ENCODE assay signal across 8 cellular contexts in genomic region chr1:241846862-241847539, GRCh38. TPM values are rescaled to one million over a fixed set of nuclear protein-coding genes. Genes with fewer than 3 reads are reported as not detected.
A peak's percentile ranks its signal among the peaks of the same experiment; 100 is the strongest.
DNase-seq lines count a peak whose midpoint lies in the region; FAIRE-seq and TF ChIP-seq lines count a peak whose summit lies in the region.

No MANE protein-coding gene starts in this region.

- CTCF ChIA-PET in CD4-positive, alpha-beta memory T cell (lab: Charles Lee; ENCODE audit: partially characterized antibody) = interaction anchor here (1.0 to 2.0 kb wide), 8 partner anchors 8 to 328 kb away, joined by 3 to 14 read pairs (median 4); partner anchors contain the start of genes FH and KMO

- H3K4me3 ChIP-seq in CD4-positive, alpha-beta memory T cell (ENCODE audit: low read length in 2 of 2) = peak overlapping the region; percentile 31 to 98
- H3K4me3 ChIP-seq in NT2/D1 (ENCODE audit: insufficient read length, low read depth) (peak overlapping the region; percentile 97), duodenal mucosa (ENCODE audit: low read depth in 1 of 2, low read length in 2 of 2) (peak overlapping the region; percentile 88 to 91), neutrophil (ENCODE audit: low read depth in 1 of 2, low read length in 1 of 2) (peak overlapping the region; percentile 85 to 96)

- no peaks in the 10 kb centered on the region for H3K27me3 Mint-ChIP-seq in CD4-positive, alpha-beta memory T cell

- no peaks in the 10 kb centered on the region for H3K27me3 ChIP-seq in CD4-positive, alpha-beta memory T cell (ENCODE audit: insufficient read depth, low read length)
- H3K27me3 ChIP-seq in NT2/D1 (ENCODE audit: insufficient read depth, insufficient read length) (no peaks in the 10 kb centered on the region), duodenal mucosa (ENCODE audit: control insufficient read depth in 1 of 2, insufficient read depth in 2 of 2, low read length in 2 of 2) (no peaks in the 10 kb centered on the region), neutrophil (peaks cover 24% of the 10 kb centered on the region)

- H3K36me3 ChIP-seq in CD4-positive, alpha-beta memory T cell (ENCODE audit: insufficient read depth, low read length) = no peaks in the 10 kb centered on the region
- H3K36me3 ChIP-seq in NT2/D1 (ENCODE audit: insufficient read depth, insufficient read length, low read length) = peaks cover 32% of the 10 kb centered on the region
- H3K36me3 ChIP-seq in duodenal mucosa (ENCODE audit: control insufficient read depth in 1 of 2, insufficient read depth in 2 of 2, low read length in 2 of 2) = no peaks in the 10 kb centered on the region
- H3K36me3 ChIP-seq in neutrophil = no peaks in the 10 kb centered on the region

- no peak for DNase-seq in CD4-positive, alpha-beta memory T cell
- DNase-seq in NT2/D1 (ENCODE audit: low read depth, low spot score) (no peak), ecto neural progenitor cell (ENCODE audit: low spot score) (no peak), urothelium cell line (ENCODE audit: low spot score) (no peak), GM19240 (ENCODE audit: insufficient read length, low spot score) (no peak), NCI-H82 treated with DMSO at 0.1 percent for 48 hours (lab: John Stamatoyannopoulos, UW; ENCODE audit: unreplicated experiment) (no peak)

- peak overlapping the region; percentile 98 to 100 (median 99) for H3K27ac Mint-ChIP-seq in CD4-positive, alpha-beta memory T cell

- H3K9me3 ChIP-seq in CD4-positive, alpha-beta memory T cell (ENCODE audit: control insufficient read depth in 1 of 2, low read length in 2 of 2) = no peaks in the 10 kb centered on the region
- H3K9me3 ChIP-seq in NT2/D1 (ENCODE audit: insufficient read depth, low read length) (no peaks in the 10 kb centered on the region), duodenal mucosa (ENCODE audit: control insufficient read depth in 1 of 2, low read length in 2 of 2) (no peaks in the 10 kb centered on the region), neutrophil (no peaks in the 10 kb centered on the region)

- POLR2A ChIA-PET in CD4-positive, alpha-beta memory T cell (lab: Charles Lee; ENCODE audit: partially characterized antibody) = interaction anchor here (0.9 to 2.0 kb wide), 4 partner anchors 205 to 1409 kb away, joined by 3 to 10 read pairs (median 4); partner anchors contain the start of genes CEP170, CHML, OPN3 and SDCCAG8

- H3K9ac ChIP-seq in NT2/D1 (ENCODE audit: insufficient read length, low read depth) = peak overlapping the region; percentile 96
- peak overlapping the region; percentile 67 to 90 for H3K9ac ChIP-seq in duodenal mucosa (ENCODE audit: low read depth in 1 of 2, low read length in 2 of 2)

- H3K4me1 ChIP-seq in CD4-positive, alpha-beta memory T cell (ENCODE audit: insufficient read depth, low read length) = peaks cover 14% of the 10 kb centered on the region
- H3K4me1 ChIP-seq in NT2/D1 (ENCODE audit: insufficient read depth, insufficient read length) = no peaks in the 10 kb centered on the region
- H3K4me1 ChIP-seq in duodenal mucosa (ENCODE audit: control insufficient read depth in 1 of 2, insufficient read depth in 2 of 2, low read length in 2 of 2) = peaks cover 12 to 13% of the 10 kb centered on the region in 2 donors
- peaks cover 16 to 20% of the 10 kb centered on the region in 2 experiments for H3K4me1 ChIP-seq in neutrophil (ENCODE audit: control insufficient read depth in 1 of 2, insufficient read depth in 1 of 2, low read depth in 1 of 2, low read length in 1 of 2)

- H3K4me1 Mint-ChIP-seq in CD4-positive, alpha-beta memory T cell = peaks cover 13 to 20% (median 15%) of the 10 kb centered on the region in 4 donors

- intact Hi-C loops in CD4-positive, alpha-beta memory T cell (cut with micrococcal nuclease) = loop anchor here (1.0 to 5.0 kb wide), 5 partner anchors 207 to 1410 kb away; partner anchors contain the start of genes CEP170, CHML, OPN3 and SDCCAG8

- H3K4me3 Mint-ChIP-seq in CD4-positive, alpha-beta memory T cell = peak overlapping the region; percentile 95 to 99 (median 98)

- H3K27ac ChIP-seq in CD4-positive, alpha-beta memory T cell (ENCODE audit: low read depth, low read length) = peak overlapping the region; percentile 85
- no peak overlapping the region for H3K27ac ChIP-seq in duodenal mucosa (ENCODE audit: low read depth, low read length)
- H3K27ac ChIP-seq in neutrophil = no peak overlapping the region

- no peak for FAIRE-seq in urothelium cell line (lab: Jason Lieb, UNC)

- no peaks in the 10 kb centered on the region for H3K9me3 Mint-ChIP-seq in CD4-positive, alpha-beta memory T cell

- TF ChIP-seq CTCF in neutrophil (IDR thresholded peaks at IDR 0.05) = no peak

- H3K36me3 Mint-ChIP-seq in CD4-positive, alpha-beta memory T cell = peaks cover 0 to 3% of the 10 kb centered on the region in 2 donors

RNA-seq across cellular contexts. Expression of gene EXO1, which starts 1.0 kb away (rescaled TPM):
- total RNA-seq in CD4-positive, alpha-beta memory T cell = under 1 TPM; 0.41 to 0.44 TPM
- not detected for polyA plus RNA-seq in CD4-positive, alpha-beta memory T cell
